In the genomic region with DNA sequence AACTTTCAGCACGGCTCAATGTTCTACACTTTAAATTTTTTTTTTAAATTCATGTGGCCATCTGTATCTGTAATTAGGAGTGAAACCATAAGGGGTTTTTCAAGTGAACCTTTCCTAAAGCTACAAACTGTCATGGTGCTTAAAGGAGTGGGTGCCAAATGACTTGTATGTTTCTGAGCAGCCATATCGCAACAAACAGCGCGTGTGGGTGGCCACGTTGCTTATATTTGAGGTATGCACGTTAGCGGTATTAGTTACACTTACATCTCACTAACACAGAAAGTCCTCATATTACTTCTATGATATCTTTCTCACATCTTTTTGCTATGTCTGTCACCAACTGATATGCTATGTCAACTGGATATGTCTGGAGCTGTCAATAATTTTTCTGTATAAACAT, we compare ENCODE assay signal across 19 cellular contexts.
"Had no signal": no experiment of that assay in that cellular context is flagged by ENCODE, and none has a peak within 500 bp of the region (broad histone marks: within the 10 kb centered on the region; RNA-seq: fewer than 3 reads in every experiment).

No MANE protein-coding gene starts in this region.

- H3K4me3 ChIP-seq: colonic mucosa, heart right ventricle, neural progenitor cell, ovary, tibial artery, upper lobe of left lung, uterus had no signal

- H3K9me3 ChIP-seq: colonic mucosa, heart right ventricle, ovary, tibial artery, upper lobe of left lung, uterus had no signal

- H3K4me1 Mint-ChIP-seq: naive thymus-derived CD8-positive, alpha-beta T cell; stimulated activated effector memory CD8-positive, alpha-beta T cell treated with anti-CD3 and anti-CD28 coated beads, Interleukin-12 subunit alpha, Interleukin-12 subunit beta, amount 100 ng/mL, for 72 hours had no signal

- H3K27me3 Mint-ChIP-seq: progenitor cell of endocrine pancreas had no signal

- H3K4me1 ChIP-seq: colonic mucosa, upper lobe of left lung, uterus had no signal

- DNase-seq: colonic mucosa; heart right ventricle; hypothalamus; mesendoderm; naive thymus-derived CD8-positive, alpha-beta T cell; nucleus accumbens; ovary; right cardiac atrium; stimulated activated CD4-positive, alpha-beta T cell treated with anti-CD3 and anti-CD28 coated beads, Interleukin-4, amount 100 ng/mL, for 1 hour; stimulated activated CD8-positive, alpha-beta memory T cell treated with anti-CD3 and anti-CD28 coated beads, Interleukin-4, amount 100 ng/mL, for 48 hours; tibial artery; upper lobe of left lung; uterus had no signal

- H3K27ac ChIP-seq: colonic mucosa, heart right ventricle, neural progenitor cell, ovary, tibial artery, upper lobe of left lung, uterus had no signal

- H3K27me3 ChIP-seq: colonic mucosa, heart right ventricle, neural progenitor cell, ovary, tibial artery, upper lobe of left lung, uterus had no signal

- H3K36me3 Mint-ChIP-seq: naive thymus-derived CD8-positive, alpha-beta T cell; neural progenitor cell; stimulated activated effector memory CD8-positive, alpha-beta T cell treated with anti-CD3 and anti-CD28 coated beads, Interleukin-12 subunit alpha, Interleukin-12 subunit beta, amount 100 ng/mL, for 72 hours had no signal

- FAIRE-seq: frontal cortex, islet of Langerhans had no signal

- H3K27ac Mint-ChIP-seq: naive thymus-derived CD8-positive, alpha-beta T cell; neural progenitor cell; progenitor cell of endocrine pancreas; stimulated activated effector memory CD8-positive, alpha-beta T cell treated with anti-CD3 and anti-CD28 coated beads, Interleukin-12 subunit alpha, Interleukin-12 subunit beta, amount 100 ng/mL, for 72 hours; stimulated activated naive CD8-positive, alpha-beta T cell treated with anti-CD3 and anti-CD28 coated beads, Interleukin-15, Interleukin-2, amounts not matched to agents 100 ng/mL and 50 ng/mL, for 24 hours had no signal

- H3K36me3 ChIP-seq: colonic mucosa, heart right ventricle, neural progenitor cell, ovary, tibial artery, upper lobe of left lung, uterus had no signal

- H3K4me3 Mint-ChIP-seq: naive thymus-derived CD8-positive, alpha-beta T cell; neural progenitor cell; stimulated activated effector memory CD8-positive, alpha-beta T cell treated with anti-CD3 and anti-CD28 coated beads, Interleukin-12 subunit alpha, Interleukin-12 subunit beta, amount 100 ng/mL, for 72 hours; stimulated activated naive CD8-positive, alpha-beta T cell treated with anti-CD3 and anti-CD28 coated beads, Interleukin-15, Interleukin-2, amounts not matched to agents 100 ng/mL and 50 ng/mL, for 24 hours had no signal

- H3K9me3 Mint-ChIP-seq: naive thymus-derived CD8-positive, alpha-beta T cell; neural progenitor cell; stimulated activated effector memory CD8-positive, alpha-beta T cell treated with anti-CD3 and anti-CD28 coated beads, Interleukin-12 subunit alpha, Interleukin-12 subunit beta, amount 100 ng/mL, for 72 hours; stimulated activated naive CD8-positive, alpha-beta T cell treated with anti-CD3 and anti-CD28 coated beads, Interleukin-15, Interleukin-2, amounts not matched to agents 100 ng/mL and 50 ng/mL, for 24 hours had no signal
